Comparison of ENCODE assay signal across 17 cellular contexts in genomic region chr9:116320180-116320799, GRCh38.
DNase-seq lines count a peak whose midpoint lies in the region; ATAC-seq, FAIRE-seq and TF ChIP-seq lines count a peak whose summit lies in the region.
"Had no signal": no experiment of that assay in that cellular context is flagged by ENCODE, and none has a peak within 500 bp of the region (broad histone marks: within the 10 kb centered on the region; RNA-seq: fewer than 3 reads in every experiment).

No MANE protein-coding gene starts in this region.

- H3K4me1 ChIP-seq in K562 (replicated peaks in 1 of 2; ENCODE audit: control insufficient read depth in 2 of 2, insufficient read depth in 2 of 2, low read length in 2 of 2) (peaks cover 10 to 19% of the 10 kb centered on the region in 2 experiments; a peak in 4 of 5 replicates), trophoblast cell (ENCODE audit: control insufficient read depth in 1 of 2, insufficient read depth in 2 of 2, low read length in 2 of 2) (no peaks in the 10 kb centered on the region)
- H3K4me1 ChIP-seq: BE2C, Peyer's patch had no signal

- no peak overlapping the region for H3K4me3 ChIP-seq in K562
- H3K4me3 ChIP-seq in trophoblast cell (ENCODE audit: low read depth, low read length) = no peak overlapping the region
- H3K4me3 ChIP-seq: Peyer's patch had no signal

- DNase-seq in NCI-H226 = peak; percentile 53
- peak in 2 of 4 experiments; percentile 27 to 45 for DNase-seq in K562 (ENCODE audit: extremely low read depth in 1 of 4, low spot score in 3 of 4)
- DNase-seq in left cardiac atrium = no peak
- DNase-seq in trophoblast cell = no peak
- no peak for DNase-seq in NCI-H524 (lab: John Stamatoyannopoulos, UW)
- DNase-seq in omental fat pad (ENCODE audit: low spot score) = no peak
- no peak for DNase-seq in ACHN
- DNase-seq: BE2C, H9, Kasumi-1, NCI-H1105 treated with DMSO at 0.1 percent for 48 hours, NCI-H187, NCI-H446, NCI-H774, Peyer's patch, SIG-M5 had no signal

- H4K8ac ChIP-seq in trophoblast cell (ENCODE audit: low read depth, low read length) = no peak overlapping the region

- H3K27ac ChIP-seq in K562 (ENCODE audit: extremely low read depth, low read depth, low read length) (no peak overlapping the region; the same call in 2 of the 3 replicates), trophoblast cell (ENCODE audit: low read depth, low read length) (no peak overlapping the region)
- H3K27ac ChIP-seq: Peyer's patch had no signal

- ATAC-seq in K562 (peak; percentile 46), left cardiac atrium (peak; percentile 68 to 86), omental fat pad (ENCODE audit: low FRiP score) (no peak), GM21381 (IDR thresholded peaks at IDR 0.05; ENCODE audit: unreplicated experiment) (no peak)

- peak; percentile 42; the same call in 1 of the 2 replicates for TF ChIP-seq EP300 in K562 (IDR thresholded peaks at IDR 0.05; ENCODE audit: low read length)

- no peaks in the 10 kb centered on the region for H3K9me1 ChIP-seq in K562 (ENCODE audit: control insufficient read depth, insufficient read depth, low read length)

- no peak overlapping the region for H3K18ac ChIP-seq in trophoblast cell (ENCODE audit: low read length)

- no peak overlapping the region for H2AK5ac ChIP-seq in trophoblast cell (ENCODE audit: low read length)

- H2AFZ ChIP-seq in K562 (ENCODE audit: low read depth, low read length) (peak overlapping the region; percentile 57), trophoblast cell (ENCODE audit: insufficient read depth, low read length, poor library complexity) (no peak overlapping the region)

- peak overlapping the region; percentile 9; the same call in 1 of the 2 replicates for H3K4me2 ChIP-seq in K562 (ENCODE audit: insufficient read depth, low read length)
- H3K4me2 ChIP-seq in trophoblast cell (ENCODE audit: low read length) = no peak overlapping the region

- H3K23ac ChIP-seq in trophoblast cell (ENCODE audit: low read length) = no peak overlapping the region

- no peaks in the 10 kb centered on the region for H3K36me3 ChIP-seq in K562 (ENCODE audit: control insufficient read depth, insufficient read depth, low read length)
- no peaks in the 10 kb centered on the region for H3K36me3 ChIP-seq in trophoblast cell (ENCODE audit: control insufficient read depth in 1 of 2, insufficient read depth in 2 of 2, low read length in 2 of 2)
- H3K36me3 ChIP-seq: BE2C, Peyer's patch had no signal

- BruUV-seq in K562 (replicated peaks; lab: Mats Ljungman, UMichigan) = no TSS peak

- CTCF ChIA-PET in K562 (lab: Yijun Ruan, JAX; ENCODE audit: low intra/inter-chr PET ratio) = no interaction called here

- WGBS in K562 (ENCODE audit: insufficient coverage, low coverage, missing lambda C conversion rate) = 0% methylated on average over 3 of the region's 3 CpGs
- WGBS in trophoblast cell (ENCODE audit: extremely low coverage, insufficient coverage, insufficient read length) = no CpG with 5 or more reads among the region's 3 CpGs

- H2BK12ac ChIP-seq in trophoblast cell (ENCODE audit: low read length) = no peak overlapping the region

- no peak overlapping the region for H4K91ac ChIP-seq in trophoblast cell (ENCODE audit: low read depth, low read length)

- no peaks in the 10 kb centered on the region for H3K79me1 ChIP-seq in trophoblast cell (ENCODE audit: low read length)

- peak; percentile 73 for FAIRE-seq in K562 (lab: Jason Lieb, UNC)

- H3K9me3 ChIP-seq in K562 (replicated peaks; ENCODE audit: control insufficient read depth, insufficient read depth, low read depth, low read length) (no peaks in the 10 kb centered on the region), trophoblast cell (ENCODE audit: insufficient read depth, low read depth, low read length) (no peaks in the 10 kb centered on the region)
- H3K9me3 ChIP-seq: BE2C, Peyer's patch had no signal

- POLR2A ChIA-PET in K562 (lab: Yijun Ruan, JAX) = interaction anchor here (0.6 to 0.7 kb wide), 2 partner anchors 14 to 19 kb away, joined by 3 read pairs; no protein-coding TSS in a partner anchor

- in situ Hi-C loops in K562 (cut with MboI) (no loop called here), ACHN (cut with HindIII; ENCODE audit: low pct_ligation_motif_present, low pct_unique_long_range_greater_than_20kb, low sequenced_read_pairs) (no loop called here)

- H4K20me1 ChIP-seq in K562 (replicated peaks; ENCODE audit: control insufficient read depth, insufficient read depth, low read length) = no peaks in the 10 kb centered on the region

- TF ChIP-seq CTCF in K562 (IDR thresholded peaks at IDR 0.05 in 2 of 3, conservative IDR thresholded peaks at IDR 0.05 in 1 of 3; ENCODE audit: insufficient read depth in 2 of 3, low read depth in 1 of 3, low read length in 3 of 3) (no peak), omental fat pad (IDR thresholded peaks at IDR 0.05) (no peak)

- intact Hi-C loops in K562 (cut with micrococcal nuclease) (no loop called here), left cardiac atrium (cut with DNase I) (no loop called here)

- H4K12ac ChIP-seq in trophoblast cell (ENCODE audit: low read depth, low read length) = no peak overlapping the region

- H3K79me2 ChIP-seq in K562 (ENCODE audit: control insufficient read depth, insufficient read depth, low read length) (no peaks in the 10 kb centered on the region), trophoblast cell (ENCODE audit: control insufficient read depth, insufficient read depth, low read length, poor library complexity) (no peaks in the 10 kb centered on the region)

- H2BK120ac ChIP-seq in trophoblast cell (ENCODE audit: insufficient read depth, low read length, poor library complexity) = no peak overlapping the region

- H3K4ac ChIP-seq in trophoblast cell (ENCODE audit: low read depth, low read length) = no peak overlapping the region

- no peak for TF ChIP-seq RAD21 in K562 (CRISPR knock-in tag; conservative IDR thresholded peaks at IDR 0.05 in 1 of 2, IDR thresholded peaks at IDR 0.05 in 1 of 2)

- H3K14ac ChIP-seq in trophoblast cell (ENCODE audit: low read length) = no peak overlapping the region

- H3K27me3 ChIP-seq in K562 (ENCODE audit: control insufficient read depth in 2 of 2, insufficient read depth in 2 of 2, low read length in 2 of 2) (no peaks in the 10 kb centered on the region), trophoblast cell (ENCODE audit: insufficient read depth, low read length) (no peaks in the 10 kb centered on the region)
- H3K27me3 ChIP-seq: BE2C, Peyer's patch had no signal

- H2BK5ac ChIP-seq in trophoblast cell (ENCODE audit: low read depth, low read length, poor library complexity) = no peak overlapping the region

- TF ChIP-seq POLR2A in K562 (conservative IDR thresholded peaks at IDR 0.05) = no peak

- H3K9ac ChIP-seq in K562 (ENCODE audit: insufficient read depth in 1 of 2, low read depth in 2 of 2, low read length in 2 of 2) (peak overlapping the region in 1 of 2 experiments; percentile 60; a peak in 1 of 4 replicates), trophoblast cell (ENCODE audit: low read length) (peak overlapping the region; percentile 28)

TF ChIP-seq in K562, 482 proteins besides CTCF, POLR2A, EP300 and RAD21 (continues in another document):
- no peak for TF ChIP-seq RBM39 (optimal IDR thresholded peaks at IDR 0.05; ENCODE audit: low read depth, low read length)
- peak; percentile 79 for TF ChIP-seq SMARCA4 (IDR thresholded peaks at IDR 0.05)
- TF ChIP-seq MAZ (CRISPR knock-in tag; conservative IDR thresholded peaks at IDR 0.05 in 1 of 2, IDR thresholded peaks at IDR 0.05 in 1 of 2) = 0 out of 4 replicates have a peak, but pooled peaks of 1 of the 2 experiments have one; percentile 52
- peak; percentile 86 for TF ChIP-seq TAL1 (IDR thresholded peaks at IDR 0.05)
- peak; percentile 72; the same call in 1 of the 2 replicates for TF ChIP-seq DPF2 (IDR thresholded peaks at IDR 0.05)
- peak; percentile 88 for TF ChIP-seq ARID1B (IDR thresholded peaks at IDR 0.05)
- TF ChIP-seq CBFA2T3 (IDR thresholded peaks at IDR 0.05) = peak; percentile 85
- 0 out of 2 replicates have a peak, but pooled peaks have one; percentile 38 for TF ChIP-seq NFIC (IDR thresholded peaks at IDR 0.05)

Comparison
In these comparisons a context has a peak if more than half of its experiments do, and no peak if none do; other contexts are left out.
1. ATAC-seq: peak in K562 (single experiment) and left cardiac atrium (2 of 2); none in omental fat pad (single experiment) and GM21381 (single experiment).